28 cellular contexts compared by ENCODE assay signal in genomic region chr12:26921886-26922285, GRCh38.
"Had no signal": no experiment of that assay in that cellular context is flagged by ENCODE, and none has a peak within 500 bp of the region (broad histone marks: within the 10 kb centered on the region; RNA-seq: fewer than 3 reads in every experiment).

No MANE protein-coding gene starts in this region.

- H3K27me3 ChIP-seq: ascending aorta, dorsolateral prefrontal cortex, gastrocnemius medialis, heart left ventricle had no signal

- H3K27ac ChIP-seq: ascending aorta, coronary artery, gastrocnemius medialis, heart left ventricle, WERI-Rb-1 had no signal

- H3K9me3 ChIP-seq: ascending aorta, gastrocnemius medialis, heart left ventricle had no signal

- H3K4me1 ChIP-seq: ascending aorta, gastrocnemius medialis, heart left ventricle had no signal

- H3K4me3 ChIP-seq: ascending aorta, coronary artery, dorsolateral prefrontal cortex, gastrocnemius medialis, heart left ventricle had no signal

- FAIRE-seq: bronchial epithelial cell had no signal

- ATAC-seq: activated CD4-positive, CD25-positive, alpha-beta regulatory T cell treated with anti-CD3 and anti-CD28 coated beads, Interleukin-2, amount 50 U/mL, for 24 hours; activated CD8-positive, alpha-beta T cell treated with anti-CD3 and anti-CD28 coated beads for 36 hours; activated T-cell treated with anti-CD3 and anti-CD28 coated beads, Interleukin-2, amount 50 U/mL, for 4 hours; activated T-helper 17 cell treated with anti-CD3 and anti-CD28 coated beads, Interleukin-2, amount 50 U/mL, for 72 hours; esophagus mucosa; gastrocnemius medialis; heart left ventricle; T-helper 17 cell had no signal

- DNase-seq: activated B cell treated with CpG ODN at 0.5 μM for 24 hours; activated CD4-positive, alpha-beta T cell treated with anti-CD3 and anti-CD28 coated beads for 48 hours; activated CD4-positive, alpha-beta T cell treated with anti-CD3 and anti-CD28 coated beads, Interleukin-2, amount 50 U/mL, for 1 hour; activated CD4-positive, alpha-beta T cell treated with anti-CD3 and anti-CD28 coated beads, Interleukin-2, amount 50 U/mL, for 48 hours; activated CD8-positive, alpha-beta memory T cell treated with anti-CD3 and anti-CD28 coated beads for 24 hours; activated CD8-positive, alpha-beta T cell treated with anti-CD3 and anti-CD28 coated beads for 36 hours; activated effector memory CD4-positive, alpha-beta T cell treated with Interleukin-2 at 50 U/mL for 16 hours; activated gamma-delta T cell treated with Interleukin-2 at 50 U/mL for 16 hours; activated naive CD4-positive, alpha-beta T cell treated with Interleukin-2 at 50 U/mL for 16 hours; activated naive CD8-positive, alpha-beta T cell treated with anti-CD3 and anti-CD28 coated beads, Interleukin-2, amount 10 ng/mL, durations not matched to agents 7 days and 5 days; activated T-cell treated with anti-CD3 and anti-CD28 coated beads, Interleukin-2, amount 50 U/mL, for 4 hours; dorsolateral prefrontal cortex; effector memory CD4-positive, alpha-beta T cell; endodermal cell; foreskin fibroblast; gastrocnemius medialis; glutamatergic neuron; heart left ventricle; T-helper 1 cell; T-helper 17 cell; T1000; WERI-Rb-1 had no signal
